1 cellular context compared by ENCODE assay signal in the genomic region with DNA sequence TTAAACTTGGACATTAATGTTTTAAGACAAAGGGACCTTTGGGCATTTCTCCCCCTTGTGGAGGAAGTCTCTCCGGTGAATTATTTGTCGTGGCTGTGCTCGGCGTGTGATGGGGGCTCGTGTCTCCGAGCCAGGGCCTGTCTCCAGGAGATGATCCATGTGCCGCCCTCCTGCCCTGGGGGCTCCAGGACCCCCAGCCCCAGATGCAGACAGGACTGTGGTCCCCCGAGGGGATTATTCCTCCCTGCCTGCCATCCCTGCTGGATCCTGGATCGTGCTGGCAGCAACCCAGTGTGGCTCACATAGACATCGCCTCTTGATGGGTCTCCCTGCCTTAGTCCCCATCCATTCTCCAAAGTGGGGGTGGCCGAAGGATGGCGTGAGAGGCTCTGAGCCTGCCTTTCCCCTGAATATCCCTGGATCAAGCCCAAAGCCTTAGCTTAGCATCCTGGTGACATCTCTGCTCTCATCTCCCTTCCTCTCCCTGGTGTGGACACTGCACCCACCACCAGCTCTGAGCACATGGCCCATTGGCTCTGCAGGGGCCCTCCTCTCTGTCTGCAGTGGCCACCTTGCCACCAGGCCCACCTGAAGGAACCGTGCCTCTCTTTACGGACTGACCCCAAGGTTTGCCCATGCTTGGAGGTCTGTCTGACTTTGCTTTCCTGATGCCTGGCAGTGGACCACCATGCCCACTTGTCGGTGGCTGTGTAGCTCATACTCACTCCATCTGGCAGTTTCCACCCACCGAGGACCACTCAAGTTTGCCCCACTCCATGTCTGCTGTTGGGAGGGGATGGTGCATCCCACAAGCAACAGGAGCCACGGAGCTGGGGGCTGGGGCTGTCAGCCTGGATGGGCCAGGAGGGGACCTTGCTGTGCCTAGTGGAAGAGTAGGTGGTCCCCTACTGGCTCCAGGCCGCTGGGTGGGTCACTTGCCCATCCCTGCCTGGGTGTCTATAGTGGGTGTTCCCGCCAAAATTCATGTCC.
TF ChIP-seq lines count a peak whose summit lies in the region.

No MANE protein-coding gene starts in this region.

TF ChIP-seq in H1, 55 proteins besides CTCF, POLR2A, EP300 and RAD21:
- no peak for TF ChIP-seq RBBP5 (IDR thresholded peaks at IDR 0.05; ENCODE audit: borderline replicate concordance, low read depth, low read length)
- no peak for TF ChIP-seq CHD1 (IDR thresholded peaks at IDR 0.05; ENCODE audit: low read depth, low read length)
- TF ChIP-seq TEAD4 (IDR thresholded peaks at IDR 0.05; ENCODE audit: low read depth, low read length): no peak
- TF ChIP-seq RXRA (IDR thresholded peaks at IDR 0.05; ENCODE audit: insufficient read depth, low read depth, low read length): no peak
- no peak for TF ChIP-seq TAF1 (IDR thresholded peaks at IDR 0.05; ENCODE audit: low read depth, low read length)
- no peak for TF ChIP-seq HDAC6 (IDR thresholded peaks at IDR 0.05; ENCODE audit: low read depth, low read length)
- TF ChIP-seq POU5F1 (IDR thresholded peaks at IDR 0.05; ENCODE audit: low read depth, low read length): no peak
